Comparison of ENCODE assay signal across 13 cellular contexts in genomic region chr1:39825432-39825941, GRCh38. TPM values are rescaled to one million over a fixed set of nuclear protein-coding genes. Genes with fewer than 3 reads are reported as not detected.
DNase-seq lines count a peak whose midpoint lies in the region; ATAC-seq, FAIRE-seq and TF ChIP-seq lines count a peak whose summit lies in the region.
"Had no signal": no experiment of that assay in that cellular context is flagged by ENCODE, and none has a peak within 500 bp of the region (broad histone marks: within the 10 kb centered on the region; RNA-seq: fewer than 3 reads in every experiment).

No MANE protein-coding gene starts in this region.

- POLR2A ChIA-PET in HepG2 (lab: Yijun Ruan, JAX): no interaction called here

- no peak for TF ChIP-seq CTCF in CD14-positive monocyte (IDR thresholded peaks at IDR 0.05)
- TF ChIP-seq CTCF in HepG2 (CRISPR knock-in tag; IDR thresholded peaks at IDR 0.05): no peak

- no peak overlapping the region for H3K27ac ChIP-seq in HepG2 (ENCODE audit: extremely low read length, insufficient read depth, low read length)
- H3K27ac ChIP-seq: adrenal gland, left ventricle myocardium inferior had no signal

- in situ Hi-C loops in HepG2 (cut with HindIII; ENCODE audit: extremely low pct_ligation_motif_present, low pct_unique_long_range_greater_than_20kb): no loop called here

- no peak overlapping the region; a peak in 1 of 6 replicates for H3K4me3 ChIP-seq in HepG2 (replicated peaks in 1 of 3; ENCODE audit: insufficient read depth in 1 of 3, low read depth in 2 of 3, low read length in 3 of 3)
- H3K4me3 ChIP-seq: adrenal gland, left ventricle myocardium inferior had no signal

- H3K36me3 Mint-ChIP-seq in CD14-positive monocyte (peaks cover 0 to 6% of the 10 kb centered on the region in 2 donors), T-helper 17 cell (ENCODE audit: low read depth) (peaks cover 8% of the 10 kb centered on the region)

- intact Hi-C loops in CD14-positive monocyte (cut with micrococcal nuclease) (no loop called here), HepG2 (cut with micrococcal nuclease; ENCODE audit: unreplicated experiment) (no loop called here)

- WGBS in HepG2 (ENCODE audit: low lambda C conversion rate): 15% methylated on average over 6 of the region's 7 CpGs

- peaks cover 1 to 2% (median 1%) of the 10 kb centered on the region in 3 donors for H3K27me3 Mint-ChIP-seq in CD14-positive monocyte (ENCODE audit: low read depth in 3 of 3)
- peaks cover 33% of the 10 kb centered on the region for H3K27me3 Mint-ChIP-seq in T-helper 17 cell

- H3K79me2 ChIP-seq in HepG2 (ENCODE audit: insufficient read depth, low read length): no peaks in the 10 kb centered on the region

- no peaks in the 10 kb centered on the region for H3K36me3 ChIP-seq in HepG2 (replicated peaks in 1 of 2; ENCODE audit: control insufficient read depth in 1 of 2, insufficient read depth in 2 of 2, low read length in 2 of 2)
- H3K36me3 ChIP-seq: adrenal gland, left ventricle myocardium inferior had no signal

- FAIRE-seq in HepG2 (lab: Jason Lieb, UNC): no peak

- H3K9me3 ChIP-seq in HepG2 (ENCODE audit: low read length) (no peaks in the 10 kb centered on the region), T-helper 17 cell (ENCODE audit: control insufficient read depth, low read length, poor library complexity, severe bottlenecking) (no peaks in the 10 kb centered on the region)
- H3K9me3 ChIP-seq: adrenal gland, left ventricle myocardium inferior had no signal

- no peak overlapping the region for H3K9ac ChIP-seq in HepG2 (ENCODE audit: insufficient read depth, low read depth, low read length)

- 0 out of 2 replicates have a peak overlapping the region, but pooled peaks have one; percentile 35 for H3K4me2 ChIP-seq in HepG2 (ENCODE audit: low read depth, low read length)

- peaks cover 14% of the 10 kb centered on the region for H3K4me1 ChIP-seq in HepG2 (ENCODE audit: insufficient read depth, low read length)
- H3K4me1 ChIP-seq: adrenal gland, left ventricle myocardium inferior had no signal

- DNase-seq in CD14-positive monocyte (ENCODE audit: low spot score): no peak
- peak; percentile 100 for DNase-seq in NCI-H748 (lab: John Stamatoyannopoulos, UW; ENCODE audit: unreplicated experiment)
- no peak for DNase-seq in HepG2 (ENCODE audit: low spot score)
- no peak for DNase-seq in T-helper 17 cell
- no peak for DNase-seq in activated CD4-positive, CD25-positive, alpha-beta regulatory T cell (lab: John Stamatoyannopoulos, UW)
- DNase-seq in NCI-H2107 treated with DMSO at 0.1 percent for 48 hours (lab: John Stamatoyannopoulos, UW; ENCODE audit: unreplicated experiment): no peak
- DNase-seq: adrenal gland; effector CD8-positive, alpha-beta T cell; left ventricle myocardium inferior; T1000 had no signal

- H3K9me3 Mint-ChIP-seq in CD14-positive monocyte: peaks cover 0 to 4% (median 0%) of the 10 kb centered on the region in 7 donors

- BruUV-seq in HepG2 (replicated peaks; lab: Mats Ljungman, UMichigan): no TSS peak

- TF ChIP-seq RAD21 in HepG2 (CRISPR knock-in tag; IDR thresholded peaks at IDR 0.05): no peak

- CTCF ChIA-PET in HepG2 (lab: Yijun Ruan, JAX; ENCODE audit: low intra/inter-chr PET ratio, low total read pairs): no interaction called here

- peaks cover 26% of the 10 kb centered on the region for H3K4me1 Mint-ChIP-seq in CD14-positive monocyte
- peaks cover 12% of the 10 kb centered on the region for H3K4me1 Mint-ChIP-seq in T-helper 17 cell

- no peak for TF ChIP-seq POLR2A in HepG2 (IDR thresholded peaks at IDR 0.05; ENCODE audit: insufficient read depth in 1 of 2, low read depth in 2 of 2, low read length in 2 of 2)

- H4K20me1 ChIP-seq in HepG2 (ENCODE audit: insufficient read depth, low read length): no peaks in the 10 kb centered on the region

- ATAC-seq in GM21447 (IDR thresholded peaks at IDR 0.05; ENCODE audit: unreplicated experiment) (peak; percentile 49), HepG2 (peak; percentile 67), T-helper 17 cell (no peak), GM19452 (IDR thresholded peaks at IDR 0.05; ENCODE audit: unreplicated experiment) (no peak)

- TF ChIP-seq EP300 in HepG2 (IDR thresholded peaks at IDR 0.05; ENCODE audit: low read depth in 2 of 2, low read length in 2 of 2) (no peak), HepG2 (CRISPR knock-in tag; IDR thresholded peaks at IDR 0.05; ENCODE audit: borderline replicate concordance) (no peak)

- H2AFZ ChIP-seq in HepG2 (ENCODE audit: low read length): no peak overlapping the region

- H3K27me3 ChIP-seq in HepG2 (ENCODE audit: control insufficient read depth in 1 of 2, insufficient read depth in 2 of 2, low read length in 2 of 2): peaks cover 0 to 2% of the 10 kb centered on the region in 2 experiments; a peak in 3 of 5 replicates
- H3K27me3 ChIP-seq: adrenal gland had no signal

- H3K4me3 Mint-ChIP-seq in CD14-positive monocyte (no peak overlapping the region), T-helper 17 cell (no peak overlapping the region)

- H3K27ac Mint-ChIP-seq in CD14-positive monocyte: peak overlapping the region in 4 of 7 donors; percentile 13 to 83 (median 60)
- no peak overlapping the region for H3K27ac Mint-ChIP-seq in T-helper 17 cell

RNA-seq across cellular contexts. Expression of gene BMP8B, which starts 36.8 kb away (rescaled TPM):
- polyA plus RNA-seq in CD14-positive monocyte (under 1 TPM; 0.14 to 0.24 TPM), HepG2 (2011; rRNA removed) (0.41 and 0.48 TPM in 2 replicates)
- total RNA-seq in HepG2 (2016; rRNA removed; fragmentation: Illumina TruSeq; extraction: Trizol) (0.14 and 0.29 TPM in 2 replicates), T-helper 17 cell (1 to 10 TPM in 1 of 2 donors, not detected in 1; 1.3 TPM)
- total RNA-seq in HepG2 (2016; cell fraction: cytosol; rRNA removed; fragmentation: Illumina TruSeq; extraction: Trizol; ENCODE audit: low read depth): not detected in 2 replicates
- total RNA-seq in HepG2 (2016; cell fraction: insoluble cytoplasmic fraction; rRNA removed; fragmentation: Illumina TruSeq; extraction: Trizol): 0.22 and 0.36 TPM in 2 replicates
- total RNA-seq in HepG2 (2016; cell fraction: membrane; rRNA removed; fragmentation: Illumina TruSeq; extraction: Trizol): 0.09 and 0.17 TPM in 2 replicates
- 0.22 and 0.34 TPM in 2 replicates for total RNA-seq in HepG2 (2016; cell fraction: nucleus; rRNA removed; fragmentation: Illumina TruSeq; extraction: Trizol)
- 0.24 and 0.41 TPM in 2 replicates for polyA plus RNA-seq in HepG2 (2011; cell fraction: cytosol; rRNA removed)
- polyA plus RNA-seq in HepG2 (2011; cell fraction: nucleus; rRNA removed): 0.24 and 0.33 TPM in 2 replicates
- polyA plus RNA-seq in HepG2 (2012): 0.68 and 0.78 TPM in 2 replicates
- polyA plus RNA-seq in HepG2 (2016; cell fraction: cytosol; fragmentation: Illumina TruSeq; extraction: Trizol; ENCODE audit: low read depth): 0.03 TPM in 2 replicates
- polyA plus RNA-seq in HepG2 (2016; cell fraction: insoluble cytoplasmic fraction; fragmentation: Illumina TruSeq; extraction: Trizol; ENCODE audit: low read depth): 0.24 and 0.44 TPM in 2 replicates
- 0.06 and 0.09 TPM in 2 replicates for polyA plus RNA-seq in HepG2 (2016; cell fraction: membrane; fragmentation: Illumina TruSeq; extraction: Trizol; ENCODE audit: low read depth)
- 0.37 and 0.51 TPM in 2 replicates for polyA plus RNA-seq in HepG2 (2016; cell fraction: nucleus; fragmentation: Illumina TruSeq; extraction: Trizol; ENCODE audit: insufficient read depth, low read depth)
- 0.62 and 4.1 TPM in 2 replicates for polyA minus RNA-seq in HepG2 (2011; rRNA and poly(A)+ RNA removed; ENCODE audit: low replicate concordance)
- polyA minus RNA-seq in HepG2 (2011; cell fraction: cytosol; rRNA and poly(A)+ RNA removed): 0.40 and 0.44 TPM in 2 replicates
- polyA minus RNA-seq in HepG2 (2011; cell fraction: nucleus; rRNA and poly(A)+ RNA removed): 0.12 and 0.26 TPM in 2 replicates
- polyA plus RNA-seq: AG04450 had no signal

RNA-seq across cellular contexts. Expression of gene OXCT2, which starts 54.3 kb away (rescaled TPM):
- polyA plus RNA-seq in CD14-positive monocyte (under 1 TPM; 0.16 to 0.38 TPM), HepG2 (2011; rRNA removed) (0.21 and 0.26 TPM in 2 replicates)
- total RNA-seq in HepG2 (2016; rRNA removed; fragmentation: Illumina TruSeq; extraction: Trizol) (0.33 TPM in 1 of 2 replicates, not detected in the other), T-helper 17 cell (under 1 TPM in 1 of 2 donors, not detected in 1; 0.70 TPM)
- not detected in 2 replicates for total RNA-seq in HepG2 (2016; cell fraction: cytosol; rRNA removed; fragmentation: Illumina TruSeq; extraction: Trizol; ENCODE audit: low read depth)
- total RNA-seq in HepG2 (2016; cell fraction: insoluble cytoplasmic fraction; rRNA removed; fragmentation: Illumina TruSeq; extraction: Trizol): 0.43 TPM in 1 of 2 replicates, not detected in the other
- 0.12 and 0.17 TPM in 2 replicates for total RNA-seq in HepG2 (2016; cell fraction: membrane; rRNA removed; fragmentation: Illumina TruSeq; extraction: Trizol)
- total RNA-seq in HepG2 (2016; cell fraction: nucleus; rRNA removed; fragmentation: Illumina TruSeq; extraction: Trizol): 0.22 and 0.34 TPM in 2 replicates
- 0.18 and 0.31 TPM in 2 replicates for polyA plus RNA-seq in HepG2 (2011; cell fraction: cytosol; rRNA removed)
- polyA plus RNA-seq in HepG2 (2011; cell fraction: nucleus; rRNA removed): 1.2 and 1.7 TPM in 2 replicates
- polyA plus RNA-seq in HepG2 (2012): 0.25 TPM in 2 replicates
- polyA plus RNA-seq in HepG2 (2016; cell fraction: cytosol; fragmentation: Illumina TruSeq; extraction: Trizol; ENCODE audit: low read depth): not detected in 2 replicates
- polyA plus RNA-seq in HepG2 (2016; cell fraction: insoluble cytoplasmic fraction; fragmentation: Illumina TruSeq; extraction: Trizol; ENCODE audit: low read depth): 0.29 TPM in 1 of 2 replicates, not detected in the other
- not detected in 2 replicates for polyA plus RNA-seq in HepG2 (2016; cell fraction: membrane; fragmentation: Illumina TruSeq; extraction: Trizol; ENCODE audit: low read depth)
- polyA plus RNA-seq in HepG2 (2016; cell fraction: nucleus; fragmentation: Illumina TruSeq; extraction: Trizol; ENCODE audit: insufficient read depth, low read depth): 0.93 and 1.2 TPM in 2 replicates
- polyA minus RNA-seq in HepG2 (2011; rRNA and poly(A)+ RNA removed; ENCODE audit: low replicate concordance): 0.22 and 1.3 TPM in 2 replicates
- polyA minus RNA-seq in HepG2 (2011; cell fraction: cytosol; rRNA and poly(A)+ RNA removed): 0.30 TPM in 1 of 2 replicates, not detected in the other
- polyA minus RNA-seq in HepG2 (2011; cell fraction: nucleus; rRNA and poly(A)+ RNA removed): 0.64 and 0.99 TPM in 2 replicates

RNA-seq across cellular contexts. Expression of gene TRIT1, which starts 57.8 kb away (rescaled TPM):
- polyA plus RNA-seq in CD14-positive monocyte (10 to 100 TPM; 14.5 to 15.8 TPM), HepG2 (2011; rRNA removed) (11.5 and 13.4 TPM in 2 replicates)
- total RNA-seq in HepG2 (2016; rRNA removed; fragmentation: Illumina TruSeq; extraction: Trizol) (20.4 and 20.7 TPM in 2 replicates), T-helper 17 cell (1 to 10 TPM; 9.5 to 9.8 TPM)
- total RNA-seq in HepG2 (2016; cell fraction: cytosol; rRNA removed; fragmentation: Illumina TruSeq; extraction: Trizol; ENCODE audit: low read depth): 6.6 and 8.1 TPM in 2 replicates
- 20.6 and 21.7 TPM in 2 replicates for total RNA-seq in HepG2 (2016; cell fraction: insoluble cytoplasmic fraction; rRNA removed; fragmentation: Illumina TruSeq; extraction: Trizol)
- 11.4 and 13.2 TPM in 2 replicates for total RNA-seq in HepG2 (2016; cell fraction: membrane; rRNA removed; fragmentation: Illumina TruSeq; extraction: Trizol)
- 24.7 and 29.2 TPM in 2 replicates for total RNA-seq in HepG2 (2016; cell fraction: nucleus; rRNA removed; fragmentation: Illumina TruSeq; extraction: Trizol)
- 6.3 and 6.6 TPM in 2 replicates for polyA plus RNA-seq in HepG2 (2011; cell fraction: cytosol; rRNA removed)
- 11.5 and 15.4 TPM in 2 replicates for polyA plus RNA-seq in HepG2 (2011; cell fraction: nucleus; rRNA removed)
- polyA plus RNA-seq in HepG2 (2012): 10.4 and 13.0 TPM in 2 replicates
- polyA plus RNA-seq in HepG2 (2016; cell fraction: cytosol; fragmentation: Illumina TruSeq; extraction: Trizol; ENCODE audit: low read depth): 2.8 and 4.0 TPM in 2 replicates
- polyA plus RNA-seq in HepG2 (2016; cell fraction: insoluble cytoplasmic fraction; fragmentation: Illumina TruSeq; extraction: Trizol; ENCODE audit: low read depth): 13.4 and 19.6 TPM in 2 replicates
- 5.7 and 6.6 TPM in 2 replicates for polyA plus RNA-seq in HepG2 (2016; cell fraction: membrane; fragmentation: Illumina TruSeq; extraction: Trizol; ENCODE audit: low read depth)
- polyA plus RNA-seq in HepG2 (2016; cell fraction: nucleus; fragmentation: Illumina TruSeq; extraction: Trizol; ENCODE audit: insufficient read depth, low read depth): 46.0 and 50.5 TPM in 2 replicates
- 11.6 and 20.1 TPM in 2 replicates for polyA minus RNA-seq in HepG2 (2011; rRNA and poly(A)+ RNA removed; ENCODE audit: low replicate concordance)
- 5.3 and 8.4 TPM in 2 replicates for polyA minus RNA-seq in HepG2 (2011; cell fraction: cytosol; rRNA and poly(A)+ RNA removed)
- 22.4 and 32.9 TPM in 2 replicates for polyA minus RNA-seq in HepG2 (2011; cell fraction: nucleus; rRNA and poly(A)+ RNA removed)

Comparison
In these comparisons a context has a peak if more than half of its experiments do, and no peak if none do; other contexts are left out.
1. ATAC-seq: peak in GM21447 (single experiment) and HepG2 (single experiment); none in T-helper 17 cell (single experiment) and GM19452 (single experiment).